Comparison of ENCODE assay signal across 6 cellular contexts in genomic region chr5:43086118-43086517, GRCh38. TPM values are rescaled to one million over a fixed set of nuclear protein-coding genes. Genes with fewer than 3 reads are reported as not detected.
DNase-seq lines count a peak whose midpoint lies in the region; ATAC-seq, FAIRE-seq and TF ChIP-seq lines count a peak whose summit lies in the region.
"Not testable (repeated sequence)": the region's sequence is repeated elsewhere in the genome, so short reads cannot be mapped to it uniquely, and the experiment has no call there.

No MANE protein-coding gene starts in this region.

- not testable (repeated sequence) for H3K4me1 Mint-ChIP-seq in central memory CD8-positive, alpha-beta T cell; endodermal cell

- H3K4me3 ChIP-seq in GM12878; kidney (ENCODE audit: low read length in 2 of 2); pancreas: not testable (repeated sequence)
- H3K4me3 ChIP-seq in endodermal cell (ENCODE audit: low read length): peak overlapping the region; percentile 20

- H3K36me3 Mint-ChIP-seq in central memory CD8-positive, alpha-beta T cell (ENCODE audit: insufficient read depth): not testable (repeated sequence)
- H3K36me3 Mint-ChIP-seq in endodermal cell (ENCODE audit: low read depth): peaks cover 23% of the 10 kb centered on the region

- H3K27ac ChIP-seq in GM12878 (ENCODE audit: control insufficient read depth, insufficient read depth); endodermal cell (ENCODE audit: low read depth, low read length); kidney (ENCODE audit: low read depth in 2 of 2, low read length in 2 of 2); pancreas: not testable (repeated sequence)

- in situ Hi-C loops in GM12878 (cut with MboI): not testable (repeated sequence)

- BruUV-seq in GM12878 (replicated peaks; lab: Mats Ljungman, UMichigan): not testable (repeated sequence)

- WGBS in GM12878 (ENCODE audit: insufficient coverage, insufficient replicate concordance, low lambda C conversion rate, missing lambda C conversion rate): 100% methylated on average over 1 of the region's 1 CpG
- WGBS in endodermal cell (ENCODE audit: insufficient coverage in 1 of 2, insufficient read length in 1 of 2), 2 experiments: no CpG with 5 or more reads among the region's 1 CpG
- 73 to 100% methylated on average over 1 of the region's 1 CpG for WGBS in pancreas, 2 donors

- POLR2A ChIA-PET in GM12878 (lab: Charles Lee): not testable (repeated sequence)

- TF ChIP-seq EP300 in GM12878 (IDR thresholded peaks at IDR 0.05; ENCODE audit: borderline replicate concordance in 1 of 2, control insufficient read depth in 1 of 2, low read depth in 2 of 2, low read length in 2 of 2): not testable (repeated sequence)

- not testable (repeated sequence) for H2AFZ ChIP-seq in GM12878 (ENCODE audit: control insufficient read depth, low read depth, low read length)

- TF ChIP-seq POLR2A in GM12878 (IDR thresholded peaks at IDR 0.05; ENCODE audit: low read depth, low read length): not testable (repeated sequence)

- H3K4me2 ChIP-seq in GM12878 (ENCODE audit: control insufficient read depth, insufficient read depth): not testable (repeated sequence)

- H3K9me3 ChIP-seq in GM12878 (replicated peaks; ENCODE audit: control insufficient read depth, insufficient read depth, low read length); kidney (ENCODE audit: control insufficient read depth in 1 of 2, low read length in 2 of 2); pancreas: not testable (repeated sequence)
- H3K9me3 ChIP-seq in endodermal cell (ENCODE audit: control insufficient read depth, low read length): peaks cover 43% of the 10 kb centered on the region

- not testable (repeated sequence) for TF ChIP-seq CTCF in GM12878 (IDR thresholded peaks at IDR 0.05 in 2 of 3, conservative IDR thresholded peaks at IDR 0.05 in 1 of 3; ENCODE audit: control insufficient read depth in 2 of 3, extremely low read depth in 1 of 3, insufficient read depth in 1 of 3, low read depth in 3 of 3, low read length in 3 of 3); endodermal cell (conservative IDR thresholded peaks at IDR 0.05); kidney (IDR thresholded peaks at IDR 0.05; ENCODE audit: borderline replicate concordance, extremely low read depth, insufficient read depth); pancreas (IDR thresholded peaks at IDR 0.05)

- not testable (repeated sequence) for H3K27me3 Mint-ChIP-seq in central memory CD8-positive, alpha-beta T cell; endodermal cell (ENCODE audit: insufficient read depth)

- CTCF ChIA-PET in GM12878 (lab: Yijun Ruan, JAX): not testable (repeated sequence)

- not testable (repeated sequence) for H3K9me3 Mint-ChIP-seq in central memory CD8-positive, alpha-beta T cell
- H3K9me3 Mint-ChIP-seq in endodermal cell: peaks cover 45% of the 10 kb centered on the region

- H4K20me1 ChIP-seq in GM12878 (ENCODE audit: control insufficient read depth, insufficient read depth): not testable (repeated sequence)

- H3K4me1 ChIP-seq in GM12878 (ENCODE audit: control insufficient read depth, insufficient read depth, low read length); endodermal cell (ENCODE audit: control insufficient read depth, insufficient read depth, low read length); kidney (ENCODE audit: control insufficient read depth in 1 of 2, insufficient read depth in 1 of 2, low read depth in 1 of 2, low read length in 2 of 2); pancreas: not testable (repeated sequence)

- H3K79me2 ChIP-seq in GM12878 (ENCODE audit: control insufficient read depth, insufficient read depth, low read length): not testable (repeated sequence)

- FAIRE-seq in RCC 7860 (lab: Jason Lieb, UNC): peak; percentile 77
- FAIRE-seq in GM12878 (lab: Jason Lieb, UNC): not testable (repeated sequence)
- peak; percentile 33 for FAIRE-seq in kidney (lab: Jason Lieb, UNC)
- FAIRE-seq in pancreas (lab: Jason Lieb, UNC): peak; percentile 39

- not testable (repeated sequence) for H3K27me3 ChIP-seq in GM12878 (replicated peaks in 1 of 2; ENCODE audit: control insufficient read depth in 2 of 2, insufficient read depth in 2 of 2, low read length in 1 of 2); endodermal cell (ENCODE audit: control insufficient read depth, insufficient read depth, low read length, poor library complexity, severe bottlenecking); pancreas

- H3K27ac Mint-ChIP-seq in central memory CD8-positive, alpha-beta T cell (ENCODE audit: low read depth): peak overlapping the region; percentile 32
- not testable (repeated sequence) for H3K27ac Mint-ChIP-seq in endodermal cell

- DNase-seq in RCC 7860 (ENCODE audit: low spot score); GM12878 (ENCODE audit: low read depth, low spot score); central memory CD8-positive, alpha-beta T cell (ENCODE audit: low spot score in 2 of 2); endodermal cell; kidney; pancreas: not testable (repeated sequence)

- SMC1A ChIA-PET in GM12878 (lab: Charles Lee; ENCODE audit: uncharacterized antibody, unreplicated experiment): not testable (repeated sequence)

- H3K4me3 Mint-ChIP-seq in central memory CD8-positive, alpha-beta T cell; endodermal cell: not testable (repeated sequence)

- not testable (repeated sequence) for H3K36me3 ChIP-seq in GM12878 (ENCODE audit: control insufficient read depth in 2 of 2, insufficient read depth in 2 of 2, low read length in 1 of 2); endodermal cell (ENCODE audit: control insufficient read depth, insufficient read depth, low read length); kidney (ENCODE audit: control insufficient read depth in 1 of 2, insufficient read depth in 2 of 2, low read length in 2 of 2); pancreas

- not testable (repeated sequence) for H3K9ac ChIP-seq in GM12878 (ENCODE audit: control insufficient read depth, insufficient read depth, low read length); endodermal cell (ENCODE audit: extremely low read depth, low read length, poor library complexity, severe bottlenecking); kidney (ENCODE audit: low read length in 2 of 2)

- not testable (repeated sequence) for ATAC-seq in GM12878; central memory CD8-positive, alpha-beta T cell (replicated peaks; ENCODE audit: extremely low read depth, poor library complexity, severe bottlenecking); pancreas

- intact Hi-C loops in GM12878 (cut with micrococcal nuclease; ENCODE audit: unreplicated experiment); kidney (cut with DNase I); pancreas (cut with DNase I): not testable (repeated sequence)

- TF ChIP-seq RAD21 in GM12878 (IDR thresholded peaks at IDR 0.05; ENCODE audit: insufficient read depth, low read depth, low read length): not testable (repeated sequence)

- RAD21 ChIA-PET in GM12878 (lab: Charles Lee; ENCODE audit: unreplicated experiment): not testable (repeated sequence)

RNA-seq across cellular contexts. Expression of gene ZNF131, which starts 34.6 kb away (rescaled TPM):
- total RNA-seq in GM12878 (2013; cell fraction: nucleolus; rRNA removed): 107 and 112 TPM in 2 replicates
- 28.0 and 32.5 TPM in 2 replicates for total RNA-seq in GM12878 (2014; rRNA removed)
- 52.6 and 53.0 TPM in 2 replicates for total RNA-seq in GM12878 (2014; rRNA removed; fragmentation: Illumina TruSeq; extraction: Trizol)
- total RNA-seq in GM12878 (2021): 28.5 and 31.6 TPM in 2 replicates
- polyA plus RNA-seq in GM12878 (2011; ENCODE audit: low read depth): 13.9 TPM
- 47.9 and 67.2 TPM in 2 replicates for polyA plus RNA-seq in GM12878 (2011; rRNA removed)
- 20.0 and 21.2 TPM in 2 replicates for polyA plus RNA-seq in GM12878 (2011; cell fraction: cytosol; rRNA removed)
- 36.3 and 39.3 TPM in 2 replicates for polyA plus RNA-seq in GM12878 (2011; cell fraction: nucleus; rRNA removed)
- polyA plus RNA-seq in GM12878 (2012): 17.6 and 20.0 TPM in 2 replicates
- polyA plus RNA-seq in GM12878 (2014; fragmentation: Illumina TruSeq; extraction: Trizol): 49.1 and 76.0 TPM in 2 replicates
- 10 to 100 TPM; 16.4 to 23.3 TPM for polyA plus RNA-seq in GM12878 (2014; fragmentation: Nextera tagmentation; extraction: Ambion mirVana)
- 23.2 and 27.9 TPM in 2 replicates for polyA plus RNA-seq in GM12878 (2014; rRNA removed)
- polyA plus RNA-seq in GM12878 (2016; fragmentation: Nextera tagmentation; extraction: Ambion mirVana): 10 to 100 TPM; 24.9 to 28.5 TPM
- 35.7 and 57.9 TPM in 2 replicates for polyA minus RNA-seq in GM12878 (2011; rRNA and poly(A)+ RNA removed)
- 17.0 and 20.3 TPM in 2 replicates for polyA minus RNA-seq in GM12878 (2011; cell fraction: cytosol; rRNA and poly(A)+ RNA removed)
- 29.6 and 53.0 TPM in 2 replicates for polyA minus RNA-seq in GM12878 (2011; cell fraction: nucleus; rRNA and poly(A)+ RNA removed)
- total RNA-seq in endodermal cell: 10 to 100 TPM; 36.9 to 44.3 TPM
- 37.5 TPM for polyA plus RNA-seq in endodermal cell (2013, experiment 1 of 2)
- 39.8 TPM for polyA plus RNA-seq in endodermal cell (2013, experiment 2 of 2)
- 34.5 TPM for total RNA-seq in kidney
- polyA plus RNA-seq in kidney (ENCODE audit: insufficient read depth, low read depth, low replicate concordance): 16.5 TPM
- total RNA-seq in pancreas: 10 to 100 TPM in 5 of 6 donors, 1 to 10 TPM in 1; 9.7 to 16.0 (median 12.3) TPM
- 10 to 100 TPM; 17.9 to 20.5 TPM for polyA plus RNA-seq in pancreas

RNA-seq across cellular contexts. Expression of gene ANXA2R, which starts 46.0 kb away (rescaled TPM):
- total RNA-seq in GM12878 (2013; cell fraction: nucleolus; rRNA removed): 5.8 and 9.3 TPM in 2 replicates
- 4.3 and 4.7 TPM in 2 replicates for total RNA-seq in GM12878 (2014; rRNA removed)
- 4.2 and 5.1 TPM in 2 replicates for total RNA-seq in GM12878 (2014; rRNA removed; fragmentation: Illumina TruSeq; extraction: Trizol)
- total RNA-seq in GM12878 (2021): 4.4 and 5.2 TPM in 2 replicates
- 1.4 TPM for polyA plus RNA-seq in GM12878 (2011; ENCODE audit: low read depth)
- polyA plus RNA-seq in GM12878 (2011; rRNA removed): 1.8 and 2.3 TPM in 2 replicates
- polyA plus RNA-seq in GM12878 (2011; cell fraction: cytosol; rRNA removed): 1.6 and 2.1 TPM in 2 replicates
- polyA plus RNA-seq in GM12878 (2011; cell fraction: nucleus; rRNA removed): 4.3 and 4.7 TPM in 2 replicates
- polyA plus RNA-seq in GM12878 (2012): 2.2 and 2.4 TPM in 2 replicates
- 3.6 and 3.7 TPM in 2 replicates for polyA plus RNA-seq in GM12878 (2014; fragmentation: Illumina TruSeq; extraction: Trizol)
- 1 to 10 TPM; 3.2 to 4.5 TPM for polyA plus RNA-seq in GM12878 (2014; fragmentation: Nextera tagmentation; extraction: Ambion mirVana)
- polyA plus RNA-seq in GM12878 (2014; rRNA removed): 6.8 and 7.8 TPM in 2 replicates
- 1 to 10 TPM; 6.4 to 6.7 TPM for polyA plus RNA-seq in GM12878 (2016; fragmentation: Nextera tagmentation; extraction: Ambion mirVana)
- polyA minus RNA-seq in GM12878 (2011; rRNA and poly(A)+ RNA removed): 3.0 and 4.7 TPM in 2 replicates
- polyA minus RNA-seq in GM12878 (2011; cell fraction: cytosol; rRNA and poly(A)+ RNA removed): 0.62 TPM in 1 of 2 replicates, not detected in the other
- 7.4 and 18.5 TPM in 2 replicates for polyA minus RNA-seq in GM12878 (2011; cell fraction: nucleus; rRNA and poly(A)+ RNA removed)
- under 1 TPM; 0.73 to 0.97 TPM for total RNA-seq in endodermal cell
- polyA plus RNA-seq in endodermal cell (2013, experiment 1 of 2): 1.5 TPM
- 0.91 TPM for polyA plus RNA-seq in endodermal cell (2013, experiment 2 of 2)
- 4.6 TPM for total RNA-seq in kidney
- polyA plus RNA-seq in kidney (ENCODE audit: insufficient read depth, low read depth, low replicate concordance): 2.0 TPM
- total RNA-seq in pancreas: under 1 TPM; 0.32 to 0.90 (median 0.47) TPM
- 1 to 10 TPM in 1 of 2 donors, under 1 TPM in 1; 0.87 to 1.9 TPM for polyA plus RNA-seq in pancreas
